In the genomic region with DNA sequence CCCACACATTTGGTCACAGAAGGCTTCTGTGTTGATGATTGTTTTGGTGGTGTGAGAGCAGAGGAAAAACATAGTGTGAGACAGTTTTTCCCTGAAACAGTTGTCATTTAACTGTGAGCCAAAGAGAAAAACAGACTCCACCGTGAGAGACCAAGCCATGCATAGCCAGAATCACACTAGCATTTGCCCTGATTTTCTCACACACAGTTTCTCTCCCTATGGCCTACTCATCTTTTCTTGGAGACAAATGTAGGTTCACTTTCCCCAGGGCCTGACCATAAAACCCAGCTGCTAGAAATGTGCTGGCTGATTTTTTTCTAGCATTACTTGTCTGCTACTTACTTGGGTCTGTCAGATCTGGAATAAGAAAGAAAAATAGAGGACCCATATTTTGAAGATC, we compare ENCODE assay signal across 21 cellular contexts.
"Had no signal": no experiment of that assay in that cellular context is flagged by ENCODE, and none has a peak within 500 bp of the region (broad histone marks: within the 10 kb centered on the region; RNA-seq: fewer than 3 reads in every experiment).

No MANE protein-coding gene starts in this region.

- H3K27me3 ChIP-seq: hepatocyte, suprapubic skin, tibial nerve, vagina had no signal

- H3K36me3 ChIP-seq: left ventricle myocardium inferior, suprapubic skin, tibial nerve, vagina had no signal

- DNase-seq: activated CD4-positive, alpha-beta T cell treated with anti-CD3 and anti-CD28 coated beads for 1 hour; activated CD4-positive, alpha-beta T cell treated with anti-CD3 and anti-CD28 coated beads, Interleukin-2, amount 50 U/mL, for 1 hour; activated CD8-positive, alpha-beta T cell treated with anti-CD3 and anti-CD28 coated beads, Interleukin-2, amount 10 ng/mL, durations not matched to agents 7 days and 5 days; activated gamma-delta T cell; activated naive CD4-positive, alpha-beta T cell treated with anti-CD3 and anti-CD28 coated beads, Interleukin-2, amount 50 U/mL, for 16 hours; activated naive CD8-positive, alpha-beta T cell treated with anti-CD3 and anti-CD28 coated beads, Interleukin-2, amount 50 U/mL, for 24 hours; anterior cingulate cortex; immature natural killer cell; left ventricle myocardium inferior; stimulated activated CD4-positive, alpha-beta T cell treated with anti-CD3 and anti-CD28 coated beads, Interleukin-4, amount 100 ng/mL, for 4 hours; stimulated activated naive CD8-positive, alpha-beta T cell treated with anti-CD3 and anti-CD28 coated beads, Interleukin-15, amount 100 ng/mL, for 72 hours; T-helper 9 cell had no signal

- H3K9ac ChIP-seq: parathyroid adenoma had no signal

- H3K36me3 Mint-ChIP-seq: brain, immature natural killer cell had no signal

- H3K27ac Mint-ChIP-seq: activated CD8-positive, alpha-beta T cell treated with anti-CD3 and anti-CD28 coated beads, Interleukin-2, amount 10 ng/mL, durations not matched to agents 7 days and 5 days; activated naive CD8-positive, alpha-beta T cell treated with anti-CD3 and anti-CD28 coated beads, Interleukin-2, amount 50 U/mL, for 24 hours; activated T-helper 1 cell treated with anti-CD3 and anti-CD28 coated beads, Interleukin-12 subunit alpha, Interleukin-12 subunit beta, Interleukin-2, Interleukin-4 antibody, amounts not matched to agents 30 ng/mL and 10 ng/mL and 1 ng/mL, durations not matched to agents 14 hours and 24 hours and 36 hours; immature natural killer cell; stimulated activated naive CD8-positive, alpha-beta T cell treated with anti-CD3 and anti-CD28 coated beads, Interleukin-15, amount 100 ng/mL, for 72 hours had no signal

- H3K9me3 ChIP-seq: left ventricle myocardium inferior, suprapubic skin, tibial nerve, vagina had no signal

- H3K4me3 ChIP-seq: coronary artery, hepatocyte, left ventricle myocardium inferior, suprapubic skin, tibial nerve, vagina had no signal

- H3K9me3 Mint-ChIP-seq: activated T-helper 1 cell treated with anti-CD3 and anti-CD28 coated beads, Interleukin-12 subunit alpha, Interleukin-12 subunit beta, Interleukin-2, Interleukin-4 antibody, amounts not matched to agents 30 ng/mL and 10 ng/mL and 1 ng/mL, durations not matched to agents 14 hours and 24 hours and 36 hours had no signal

- H3K79me2 ChIP-seq: hepatocyte, parathyroid adenoma had no signal

- H3K4me2 ChIP-seq: hepatocyte had no signal

- H2AFZ ChIP-seq: hepatocyte, parathyroid adenoma had no signal

- H3K27me3 Mint-ChIP-seq: activated naive CD8-positive, alpha-beta T cell treated with anti-CD3 and anti-CD28 coated beads, Interleukin-2, amount 50 U/mL, for 24 hours; stimulated activated naive CD8-positive, alpha-beta T cell treated with anti-CD3 and anti-CD28 coated beads, Interleukin-15, amount 100 ng/mL, for 72 hours had no signal

- ATAC-seq: activated CD8-positive, alpha-beta T cell treated with anti-CD3 and anti-CD28 coated beads, Interleukin-2, amount 10 ng/mL, durations not matched to agents 7 days and 5 days; activated naive CD8-positive, alpha-beta T cell treated with anti-CD3 and anti-CD28 coated beads, Interleukin-2, amount 50 U/mL, for 24 hours; stimulated activated naive CD8-positive, alpha-beta T cell treated with anti-CD3 and anti-CD28 coated beads, Interleukin-15, amount 100 ng/mL, for 72 hours had no signal

- H3K4me1 ChIP-seq: parathyroid adenoma, suprapubic skin, vagina had no signal

- H3K27ac ChIP-seq: coronary artery, hepatocyte, left ventricle myocardium inferior, parathyroid adenoma, suprapubic skin, vagina had no signal

- H3K4me1 Mint-ChIP-seq: activated naive CD8-positive, alpha-beta T cell treated with anti-CD3 and anti-CD28 coated beads, Interleukin-2, amount 50 U/mL, for 24 hours; stimulated activated naive CD8-positive, alpha-beta T cell treated with anti-CD3 and anti-CD28 coated beads, Interleukin-15, amount 100 ng/mL, for 72 hours had no signal

- H3K4me3 Mint-ChIP-seq: activated CD8-positive, alpha-beta T cell treated with anti-CD3 and anti-CD28 coated beads, Interleukin-2, amount 10 ng/mL, durations not matched to agents 7 days and 5 days; activated naive CD8-positive, alpha-beta T cell treated with anti-CD3 and anti-CD28 coated beads, Interleukin-2, amount 50 U/mL, for 24 hours; activated T-helper 1 cell treated with anti-CD3 and anti-CD28 coated beads, Interleukin-12 subunit alpha, Interleukin-12 subunit beta, Interleukin-2, Interleukin-4 antibody, amounts not matched to agents 30 ng/mL and 10 ng/mL and 1 ng/mL, durations not matched to agents 14 hours and 24 hours and 36 hours; brain; immature natural killer cell; nephron; stimulated activated naive CD8-positive, alpha-beta T cell treated with anti-CD3 and anti-CD28 coated beads, Interleukin-15, amount 100 ng/mL, for 72 hours had no signal
